Comparison of ENCODE assay signal across 14 cellular contexts in the genomic region with DNA sequence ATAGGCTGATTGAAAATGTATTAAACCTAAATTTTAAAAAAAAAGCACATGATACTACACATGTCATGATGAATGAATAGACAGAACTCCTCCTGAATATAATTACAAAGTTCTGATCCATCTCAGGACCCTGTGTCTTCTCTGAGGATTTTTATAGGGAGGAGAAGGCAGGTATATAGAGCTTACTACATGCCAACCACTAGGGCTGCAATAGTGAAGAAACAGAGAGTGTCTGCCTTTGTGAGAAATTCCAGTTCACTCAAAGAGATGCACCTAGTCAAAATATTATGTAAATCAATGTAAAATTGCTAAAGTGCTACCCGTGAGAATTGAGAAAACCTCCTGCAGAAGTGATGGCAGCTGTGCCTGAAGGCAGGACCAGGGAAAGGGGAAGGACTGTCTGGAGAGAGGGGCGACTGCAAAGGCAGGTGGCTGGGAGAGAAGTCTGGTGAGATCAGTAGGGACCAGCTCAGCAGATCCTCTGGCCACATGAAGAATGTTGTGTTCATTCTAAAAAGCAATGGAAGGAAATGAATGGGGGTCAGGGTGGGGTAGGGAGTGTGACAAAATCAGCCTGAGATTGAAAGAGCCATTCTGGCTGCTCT. TPM values are rescaled to one million over a fixed set of nuclear protein-coding genes. Genes with fewer than 3 reads are reported as not detected.
A peak's percentile ranks its signal among the peaks of the same experiment; 100 is the strongest.
DNase-seq lines count a peak whose midpoint lies in the region; ATAC-seq, FAIRE-seq and TF ChIP-seq lines count a peak whose summit lies in the region.
"Had no signal": no experiment of that assay in that cellular context is flagged by ENCODE, and none has a peak within 500 bp of the region (broad histone marks: within the 10 kb centered on the region; RNA-seq: fewer than 3 reads in every experiment).

No MANE protein-coding gene starts in this region.

- intact Hi-C loops in kidney (cut with DNase I) (no loop called here), cardiac septum (cut with DNase I) (no loop called here)

- TF ChIP-seq CTCF in HFFc6 (IDR thresholded peaks at IDR 0.05) (peak; percentile 62), astrocyte (IDR thresholded peaks at IDR 0.05; ENCODE audit: insufficient read depth, low read depth, low read length) (peak; percentile 31), kidney (IDR thresholded peaks at IDR 0.05; ENCODE audit: borderline replicate concordance, extremely low read depth, insufficient read depth) (no peak)

- H3K9ac ChIP-seq in astrocyte (ENCODE audit: low read length) (peak overlapping the region; percentile 55), kidney (ENCODE audit: low read length in 2 of 2) (peak overlapping the region in 1 of 2 donors; percentile 42), stomach smooth muscle (ENCODE audit: low read length in 2 of 2) (no peak overlapping the region)

- CTCF ChIA-PET in activated CD4-positive, alpha-beta memory T cell treated with anti-CD3 and anti-CD28 coated beads, Interleukin-2, amount 10 ng/mL, durations not matched to agents 7 days and 5 days (lab: Charles Lee), result no interaction called here

- H3K4me1 ChIP-seq in astrocyte (ENCODE audit: insufficient read depth, low read length) (peaks cover 19% of the 10 kb centered on the region), kidney (ENCODE audit: control insufficient read depth in 1 of 2, insufficient read depth in 1 of 2, low read depth in 1 of 2, low read length in 2 of 2) (peaks cover 13% of the 10 kb centered on the region in 2 donors), stomach smooth muscle (ENCODE audit: control insufficient read depth, insufficient read depth, low read length) (peaks cover 15% of the 10 kb centered on the region)

- H3K4me1 Mint-ChIP-seq in HFFc6 (ENCODE audit: low read depth) (peaks cover 33% of the 10 kb centered on the region), astrocyte (ENCODE audit: low read depth, unreplicated experiment) (peaks cover 17% of the 10 kb centered on the region)
- H3K4me1 Mint-ChIP-seq in activated CD4-positive, alpha-beta memory T cell treated with anti-CD3 and anti-CD28 coated beads, Interleukin-2, amount 10 ng/mL, durations not matched to agents 7 days and 5 days, result no peaks in the 10 kb centered on the region
- H3K4me1 Mint-ChIP-seq: activated naive CD8-positive, alpha-beta T cell treated with anti-CD3 and anti-CD28 coated beads, Interleukin-2, amount 50 U/mL, for 24 hours had no signal

- H3K4me3 ChIP-seq in astrocyte (ENCODE audit: insufficient read depth, low read depth, low read length), result no peak overlapping the region
- no peak overlapping the region for H3K4me3 ChIP-seq in kidney (ENCODE audit: low read length in 2 of 2)
- no peak overlapping the region for H3K4me3 ChIP-seq in stomach smooth muscle (ENCODE audit: low read length in 2 of 2)
- H3K4me3 ChIP-seq: left ventricle myocardium inferior, right lobe of liver had no signal

- H3K9me3 ChIP-seq in astrocyte (ENCODE audit: insufficient read depth, low read depth, low read length) (no peaks in the 10 kb centered on the region), kidney (ENCODE audit: control insufficient read depth in 1 of 2, low read length in 2 of 2) (no peaks in the 10 kb centered on the region), stomach smooth muscle (ENCODE audit: control insufficient read depth in 2 of 2, low read length in 2 of 2) (no peaks in the 10 kb centered on the region)
- H3K9me3 ChIP-seq: right lobe of liver had no signal

- peak overlapping the region; percentile 27 for H3K4me2 ChIP-seq in astrocyte (ENCODE audit: low read length)

- no peak overlapping the region for H2AFZ ChIP-seq in astrocyte (ENCODE audit: low read depth, low read length)

- H3K4me3 Mint-ChIP-seq in HFFc6 (peak overlapping the region; percentile 62), astrocyte (ENCODE audit: unreplicated experiment) (peak overlapping the region; percentile 11)
- no peak overlapping the region for H3K4me3 Mint-ChIP-seq in activated CD4-positive, alpha-beta memory T cell treated with anti-CD3 and anti-CD28 coated beads, Interleukin-2, amount 10 ng/mL, durations not matched to agents 7 days and 5 days
- H3K4me3 Mint-ChIP-seq: activated naive CD8-positive, alpha-beta T cell treated with anti-CD3 and anti-CD28 coated beads, Interleukin-2, amount 50 U/mL, for 24 hours had no signal

- no peaks in the 10 kb centered on the region for H3K27me3 Mint-ChIP-seq in HFFc6 (ENCODE audit: insufficient read depth)
- no peaks in the 10 kb centered on the region for H3K27me3 Mint-ChIP-seq in astrocyte (ENCODE audit: low read depth, unreplicated experiment)
- no peaks in the 10 kb centered on the region for H3K27me3 Mint-ChIP-seq in activated CD4-positive, alpha-beta memory T cell treated with anti-CD3 and anti-CD28 coated beads, Interleukin-2, amount 10 ng/mL, durations not matched to agents 7 days and 5 days
- H3K27me3 Mint-ChIP-seq: activated naive CD8-positive, alpha-beta T cell treated with anti-CD3 and anti-CD28 coated beads, Interleukin-2, amount 50 U/mL, for 24 hours had no signal

- no peaks in the 10 kb centered on the region for H4K20me1 ChIP-seq in astrocyte (ENCODE audit: insufficient read depth, low read length)

- FAIRE-seq in astrocyte (lab: Jason Lieb, UNC) (no peak), kidney (lab: Jason Lieb, UNC) (no peak)

- no peaks in the 10 kb centered on the region; the same call in 1 of the 2 replicates for H3K9me3 Mint-ChIP-seq in HFFc6
- peaks cover 3% of the 10 kb centered on the region for H3K9me3 Mint-ChIP-seq in astrocyte (ENCODE audit: unreplicated experiment)
- no peaks in the 10 kb centered on the region for H3K9me3 Mint-ChIP-seq in activated CD4-positive, alpha-beta memory T cell treated with anti-CD3 and anti-CD28 coated beads, Interleukin-2, amount 10 ng/mL, durations not matched to agents 7 days and 5 days
- H3K9me3 Mint-ChIP-seq: activated naive CD8-positive, alpha-beta T cell treated with anti-CD3 and anti-CD28 coated beads, Interleukin-2, amount 50 U/mL, for 24 hours had no signal

- H3K36me3 ChIP-seq in astrocyte (ENCODE audit: insufficient read depth, low read length), result peaks cover 9% of the 10 kb centered on the region
- peaks cover 16 to 27% of the 10 kb centered on the region in 2 donors for H3K36me3 ChIP-seq in kidney (ENCODE audit: control insufficient read depth in 1 of 2, insufficient read depth in 2 of 2, low read length in 2 of 2)
- peaks cover 23 to 26% of the 10 kb centered on the region in 2 donors for H3K36me3 ChIP-seq in stomach smooth muscle (ENCODE audit: control insufficient read depth in 2 of 2, insufficient read depth in 2 of 2, low read length in 2 of 2)

- H3K27ac Mint-ChIP-seq in HFFc6 (peak overlapping the region; percentile 86), astrocyte (ENCODE audit: unreplicated experiment) (peak overlapping the region; percentile 41)
- no peak overlapping the region for H3K27ac Mint-ChIP-seq in activated CD4-positive, alpha-beta memory T cell treated with anti-CD3 and anti-CD28 coated beads, Interleukin-2, amount 10 ng/mL, durations not matched to agents 7 days and 5 days
- H3K27ac Mint-ChIP-seq: activated naive CD8-positive, alpha-beta T cell treated with anti-CD3 and anti-CD28 coated beads, Interleukin-2, amount 50 U/mL, for 24 hours had no signal

- H3K27ac ChIP-seq in astrocyte (ENCODE audit: low read depth, low read length) (peak overlapping the region; percentile 89), kidney (ENCODE audit: low read depth in 2 of 2, low read length in 2 of 2) (peak overlapping the region; percentile 86 to 92), stomach smooth muscle (ENCODE audit: low read length) (peak overlapping the region; percentile 18)
- H3K27ac ChIP-seq: right lobe of liver had no signal

- DNase-seq in HFFc6 (no peak), astrocyte (ENCODE audit: low read depth) (no peak), kidney (no peak), cardiac septum (ENCODE audit: low spot score) (no peak)
- DNase-seq in activated CD4-positive, alpha-beta memory T cell treated with anti-CD3 and anti-CD28 coated beads, Interleukin-2, amount 10 ng/mL, durations not matched to agents 7 days and 5 days, result no peak
- DNase-seq: activated CD4-positive, alpha-beta T cell treated with anti-CD3 and anti-CD28 coated beads, Interleukin-2, amount 50 U/mL, for 1 hour; activated naive CD8-positive, alpha-beta T cell treated with anti-CD3 and anti-CD28 coated beads, Interleukin-2, amount 50 U/mL, for 24 hours; DMS79; left ventricle myocardium inferior; NCI-H510A treated with DMSO at 0.1 percent for 48 hours; right lobe of liver had no signal

- peaks cover 21% of the 10 kb centered on the region for H3K36me3 Mint-ChIP-seq in HFFc6 (ENCODE audit: low read depth)
- H3K36me3 Mint-ChIP-seq in astrocyte (ENCODE audit: low read depth, unreplicated experiment), result peaks cover 23% of the 10 kb centered on the region
- H3K36me3 Mint-ChIP-seq in activated CD4-positive, alpha-beta memory T cell treated with anti-CD3 and anti-CD28 coated beads, Interleukin-2, amount 10 ng/mL, durations not matched to agents 7 days and 5 days (ENCODE audit: low read depth), result peaks cover 30% of the 10 kb centered on the region

- no peak for ATAC-seq in GM19351 (IDR thresholded peaks at IDR 0.05; ENCODE audit: unreplicated experiment)
- ATAC-seq in HG02588 (IDR thresholded peaks at IDR 0.05; ENCODE audit: unreplicated experiment), result no peak
- ATAC-seq: activated naive CD8-positive, alpha-beta T cell treated with anti-CD3 and anti-CD28 coated beads, Interleukin-2, amount 50 U/mL, for 24 hours had no signal

- no peaks in the 10 kb centered on the region for H3K79me2 ChIP-seq in astrocyte (ENCODE audit: insufficient read depth, low read length)

- POLR2A ChIA-PET in activated CD4-positive, alpha-beta memory T cell treated with anti-CD3 and anti-CD28 coated beads, Interleukin-2, amount 10 ng/mL, durations not matched to agents 7 days and 5 days (lab: Charles Lee), result no interaction called here

- no peaks in the 10 kb centered on the region for H3K27me3 ChIP-seq in astrocyte (ENCODE audit: insufficient read depth, low read length)
- no peaks in the 10 kb centered on the region for H3K27me3 ChIP-seq in stomach smooth muscle (ENCODE audit: control insufficient read depth in 1 of 2, insufficient read depth in 2 of 2, low read length in 2 of 2)
- H3K27me3 ChIP-seq: right lobe of liver had no signal

RNA-seq across cellular contexts. Expression of a gene that starts 15.1 kb away (rescaled TPM):
- total RNA-seq in HFFc6 (2021; fragmentation: NEBNext Ultra II Directional; extraction: Animal tissue kit (Norgen Biotek cat#: 25700)), result 10 to 100 TPM; 22.2 to 31.6 (median 27.5) TPM
- total RNA-seq in astrocyte, result 46.9 and 52.4 TPM in 2 replicates
- 34.1 TPM for total RNA-seq in kidney
- 45.2 TPM for polyA plus RNA-seq in kidney (ENCODE audit: insufficient read depth, low read depth, low replicate concordance)
- total RNA-seq in activated CD4-positive, alpha-beta memory T cell treated with anti-CD3 and anti-CD28 coated beads, Interleukin-2, amount 10 ng/mL, durations not matched to agents 7 days and 5 days, result 10 to 100 TPM; 16.7 to 20.7 TPM
- 18.6 TPM for total RNA-seq in cardiac septum

RNA-seq across cellular contexts. Expression of a gene that starts 24.2 kb away (rescaled TPM):
- 100 to 1,000 TPM; 292 to 311 (median 302) TPM for total RNA-seq in HFFc6 (2021; fragmentation: NEBNext Ultra II Directional; extraction: Animal tissue kit (Norgen Biotek cat#: 25700))
- total RNA-seq in astrocyte, result 302 and 319 TPM in 2 replicates
- total RNA-seq in kidney, result 205 TPM
- polyA plus RNA-seq in kidney (ENCODE audit: insufficient read depth, low read depth, low replicate concordance), result 523 TPM
- 100 to 1,000 TPM; 160 to 167 TPM for total RNA-seq in activated CD4-positive, alpha-beta memory T cell treated with anti-CD3 and anti-CD28 coated beads, Interleukin-2, amount 10 ng/mL, durations not matched to agents 7 days and 5 days
- 134 TPM for total RNA-seq in cardiac septum

RNA-seq across cellular contexts. Expression of a gene that starts 31.0 kb away (rescaled TPM):
- total RNA-seq in HFFc6 (2021; fragmentation: NEBNext Ultra II Directional; extraction: Animal tissue kit (Norgen Biotek cat#: 25700)), result not detected
- total RNA-seq in astrocyte (not detected in 2 replicates), kidney (not detected), cardiac septum (not detected)
- not detected for polyA plus RNA-seq in kidney (ENCODE audit: insufficient read depth, low read depth, low replicate concordance)
- not detected for total RNA-seq in activated CD4-positive, alpha-beta memory T cell treated with anti-CD3 and anti-CD28 coated beads, Interleukin-2, amount 10 ng/mL, durations not matched to agents 7 days and 5 days
- total RNA-seq: left ventricle myocardium inferior, right lobe of liver had no signal

Comparison
In these comparisons a context has a peak if more than half of its experiments do, and no peak if none do; other contexts are left out.
1. H3K27ac ChIP-seq: peak in every context shown above with its lines; median percentile 89 in astrocyte; 89 in kidney; 18 in stomach smooth muscle.